In the genomic region with DNA sequence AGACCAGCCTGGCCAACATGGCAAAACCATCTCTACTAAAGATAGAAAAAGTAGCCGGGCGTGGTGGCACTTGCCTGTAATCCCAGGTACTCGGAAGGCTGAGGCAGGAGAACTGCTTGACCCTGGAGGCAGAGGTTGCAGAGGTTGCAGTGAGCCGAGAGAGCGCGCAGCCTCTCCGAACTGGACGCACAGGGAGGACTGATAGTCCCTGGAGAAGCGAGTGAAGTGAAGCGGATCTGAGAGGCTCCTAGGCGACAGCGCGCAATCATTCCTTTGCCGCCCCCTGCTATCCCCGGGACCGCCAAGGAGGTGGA, we compare ENCODE assay signal across 8 cellular contexts. TPM values are rescaled to one million over a fixed set of nuclear protein-coding genes. Genes with fewer than 3 reads are reported as not detected.
DNase-seq lines count a peak whose midpoint lies in the region; ATAC-seq and TF ChIP-seq lines count a peak whose summit lies in the region.

No MANE protein-coding gene starts in this region.

- H3K9me3 Mint-ChIP-seq in activated CD4-positive, alpha-beta T cell treated with anti-CD3 and anti-CD28 coated beads, Interleukin-2, amount 10 ng/mL, durations not matched to agents 7 days and 5 days: peaks cover 11% of the 10 kb centered on the region

- H3K27ac ChIP-seq in ascending aorta (peak overlapping the region; percentile 89 to 91), left lung (peak overlapping the region; percentile 96), tibial artery (peak overlapping the region; percentile 74 to 75)

- no peak for ATAC-seq in left lung

- H3K27me3 ChIP-seq in ascending aorta (no peaks in the 10 kb centered on the region), left lung (no peaks in the 10 kb centered on the region), tibial artery (no peaks in the 10 kb centered on the region)

- H3K36me3 ChIP-seq in ascending aorta (peaks cover 36 to 37% of the 10 kb centered on the region in 2 donors), left lung (peaks cover 0 to 35% of the 10 kb centered on the region in 2 donors), tibial artery (peaks cover 32 to 37% (median 37%) of the 10 kb centered on the region in 3 donors)

- H3K4me3 Mint-ChIP-seq in activated CD4-positive, alpha-beta T cell treated with anti-CD3 and anti-CD28 coated beads, Interleukin-2, amount 10 ng/mL, durations not matched to agents 7 days and 5 days: peak overlapping the region; percentile 92

- H3K36me3 Mint-ChIP-seq in activated CD4-positive, alpha-beta T cell treated with anti-CD3 and anti-CD28 coated beads, Interleukin-2, amount 10 ng/mL, durations not matched to agents 7 days and 5 days (ENCODE audit: low read depth): peaks cover 54% of the 10 kb centered on the region

- no peak for TF ChIP-seq CTCF in ascending aorta (IDR thresholded peaks at IDR 0.05)
- TF ChIP-seq CTCF in left lung (IDR thresholded peaks at IDR 0.05): no peak
- no peak for TF ChIP-seq CTCF in tibial artery (IDR thresholded peaks at IDR 0.05)

- H3K9me3 ChIP-seq in ascending aorta (no peaks in the 10 kb centered on the region), left lung (no peaks in the 10 kb centered on the region), tibial artery (no peaks in the 10 kb centered on the region)

- CTCF ChIA-PET in activated CD4-positive, alpha-beta T cell treated with anti-CD3 and anti-CD28 coated beads, Interleukin-2, amount 10 ng/mL, durations not matched to agents 7 days and 5 days (lab: Charles Lee): no interaction called here

- peak overlapping the region; percentile 83 to 87 for H3K4me3 ChIP-seq in ascending aorta
- H3K4me3 ChIP-seq in left lung: peak overlapping the region; percentile 81 to 88
- peak overlapping the region; percentile 57 to 73 for H3K4me3 ChIP-seq in tibial artery

- peaks cover 30% of the 10 kb centered on the region for H3K4me1 Mint-ChIP-seq in activated CD4-positive, alpha-beta T cell treated with anti-CD3 and anti-CD28 coated beads, Interleukin-2, amount 10 ng/mL, durations not matched to agents 7 days and 5 days

- POLR2A ChIA-PET in activated CD4-positive, alpha-beta T cell treated with anti-CD3 and anti-CD28 coated beads, Interleukin-2, amount 10 ng/mL, durations not matched to agents 7 days and 5 days (lab: Charles Lee): no interaction called here

- H3K27me3 Mint-ChIP-seq in activated CD4-positive, alpha-beta T cell treated with anti-CD3 and anti-CD28 coated beads, Interleukin-2, amount 10 ng/mL, durations not matched to agents 7 days and 5 days: peaks cover 2% of the 10 kb centered on the region

- DNase-seq in activated CD4-positive, alpha-beta T cell treated with anti-CD3 and anti-CD28 coated beads, Interleukin-2, amount 10 ng/mL, durations not matched to agents 7 days and 5 days: no peak
- DNase-seq in activated CD4-positive, alpha-beta T cell treated with anti-CD3 and anti-CD28 coated beads, Interleukin-2, amount 50 U/mL, for 48 hours: no peak
- DNase-seq in ascending aorta (ENCODE audit: low spot score in 2 of 2): no peak
- DNase-seq in left lung: no peak
- no peak for DNase-seq in tibial artery
- no peak for DNase-seq in Ammon's horn (ENCODE audit: low spot score)
- DNase-seq in HT-29 (ENCODE audit: low spot score): no peak
- DNase-seq in HuH-7 (ENCODE audit: low spot score): no peak

- intact Hi-C loops in ascending aorta (cut with DNase I): loop anchor here (1.0 to 5.0 kb wide), 5 partner anchors 36 to 298 kb away; a partner anchor contains a TSS
- intact Hi-C loops in left lung (cut with DNase I): loop anchor here in 1 of 2 donors (5.0 kb wide), 1 partner anchor 172 kb away; no protein-coding TSS in a partner anchor
- intact Hi-C loops in tibial artery (cut with DNase I; ENCODE audit: low total_unique reads): loop anchor here (5.0 to 10.0 kb wide), 2 partner anchors 54 to 308 kb away; a partner anchor contains a TSS

- H3K27ac Mint-ChIP-seq in activated CD4-positive, alpha-beta T cell treated with anti-CD3 and anti-CD28 coated beads, Interleukin-2, amount 10 ng/mL, durations not matched to agents 7 days and 5 days: peak overlapping the region; percentile 100

- H3K4me1 ChIP-seq in ascending aorta (peaks cover 0 to 17% of the 10 kb centered on the region in 2 donors), left lung (peaks cover 17 to 30% of the 10 kb centered on the region in 2 donors), tibial artery (peaks cover 0 to 34% (median 16%) of the 10 kb centered on the region in 4 donors)

RNA-seq across cellular contexts. Expression of a gene that starts 0.2 kb away (rescaled TPM):
- 10 to 100 TPM; 24.4 to 25.8 TPM for total RNA-seq in activated CD4-positive, alpha-beta T cell treated with anti-CD3 and anti-CD28 coated beads, Interleukin-2, amount 10 ng/mL, durations not matched to agents 7 days and 5 days
- 35.4 TPM for total RNA-seq in ascending aorta
- 10 to 100 TPM; 40.1 to 43.9 TPM for total RNA-seq in left lung
- total RNA-seq in HT-29 (2014; rRNA removed; shearing (Covaris generic)): 4.7 and 11.3 TPM in 2 replicates

RNA-seq across cellular contexts. Expression of a gene that starts 36.5 kb away (rescaled TPM):
- total RNA-seq in activated CD4-positive, alpha-beta T cell treated with anti-CD3 and anti-CD28 coated beads, Interleukin-2, amount 10 ng/mL, durations not matched to agents 7 days and 5 days: 10 to 100 TPM; 52.0 to 52.2 TPM
- 22.7 TPM for total RNA-seq in ascending aorta
- 10 to 100 TPM; 24.4 to 34.1 TPM for total RNA-seq in left lung
- 21.5 and 26.6 TPM in 2 replicates for total RNA-seq in HT-29 (2014; rRNA removed; shearing (Covaris generic))

RNA-seq across cellular contexts. Expression of a gene that starts 54.1 kb away (rescaled TPM):
- total RNA-seq in activated CD4-positive, alpha-beta T cell treated with anti-CD3 and anti-CD28 coated beads, Interleukin-2, amount 10 ng/mL, durations not matched to agents 7 days and 5 days: 10 to 100 TPM; 18.1 to 19.7 TPM
- total RNA-seq in ascending aorta (21.1 TPM), left lung (10 to 100 TPM; 33.7 to 36.4 TPM)
- total RNA-seq in HT-29 (2014; rRNA removed; shearing (Covaris generic)): 14.2 and 27.3 TPM in 2 replicates
